ENCODE assay signal across 8 cellular contexts in the genomic region with DNA sequence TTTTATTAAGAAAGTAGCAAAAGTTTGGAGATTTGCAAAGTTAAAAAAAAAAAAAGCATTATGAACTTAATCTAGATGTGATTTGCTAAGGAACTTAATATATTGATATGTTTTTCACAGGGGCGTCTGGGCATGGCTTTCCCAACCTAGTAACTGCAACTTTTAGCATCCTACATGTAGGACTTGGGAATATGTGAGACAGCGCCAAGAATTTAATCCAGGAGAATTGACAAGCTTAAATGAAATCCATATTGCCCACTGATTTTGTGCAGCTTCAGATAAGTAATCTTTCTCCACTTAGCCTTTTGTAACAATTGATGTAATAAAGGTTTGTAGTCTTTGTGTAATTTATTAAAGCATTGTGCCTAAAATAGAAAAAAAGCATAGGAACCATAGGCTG. TPM values are rescaled to one million over a fixed set of nuclear protein-coding genes. Genes with fewer than 3 reads are reported as not detected.
DNase-seq lines count a peak whose midpoint lies in the region; ATAC-seq and TF ChIP-seq lines count a peak whose summit lies in the region.

No MANE protein-coding gene starts in this region.

- H3K36me3 Mint-ChIP-seq in activated T-cell treated with anti-CD3 and anti-CD28 coated beads, Interleukin-2, amount 50 U/mL, for 4 hours (ENCODE audit: insufficient read depth), result peaks cover 47% of the 10 kb centered on the region

- DNase-seq in activated T-cell treated with anti-CD3 and anti-CD28 coated beads, Interleukin-2, amount 50 U/mL, for 4 hours, result no peak
- no peak for DNase-seq in activated T-cell treated with anti-CD3 and anti-CD28 coated beads, Interleukin-2, amount 50 U/mL, for 48 hours
- no peak for DNase-seq in adrenal gland
- DNase-seq in left lung, result no peak
- DNase-seq in tibial nerve (ENCODE audit: low spot score in 2 of 2), result no peak
- DNase-seq in LoVo (ENCODE audit: low spot score), result no peak
- DNase-seq in DMS79 treated with DMSO at 0.1 percent for 48 hours (lab: John Stamatoyannopoulos, UW), result no peak

- TF ChIP-seq CTCF in adrenal gland (IDR thresholded peaks at IDR 0.05) (no peak), left lung (IDR thresholded peaks at IDR 0.05) (no peak), tibial nerve (IDR thresholded peaks at IDR 0.05) (no peak)

- TF ChIP-seq EP300 in tibial nerve (IDR thresholded peaks at IDR 0.05), result no peak

- H3K4me3 Mint-ChIP-seq in activated T-cell treated with anti-CD3 and anti-CD28 coated beads, Interleukin-2, amount 50 U/mL, for 4 hours, result peak overlapping the region; percentile 89

- H3K4me1 ChIP-seq in adrenal gland (replicated peaks in 1 of 2) (peaks cover 19 to 45% of the 10 kb centered on the region in 2 donors), left lung (peaks cover 20 to 45% of the 10 kb centered on the region in 2 donors), tibial nerve (peaks cover 0 to 46% (median 23%) of the 10 kb centered on the region in 4 donors)

- H3K9me3 ChIP-seq in adrenal gland (replicated peaks in 1 of 3) (no peaks in the 10 kb centered on the region), left lung (no peaks in the 10 kb centered on the region), tibial nerve (no peaks in the 10 kb centered on the region)

- H3K27ac ChIP-seq in adrenal gland (peak overlapping the region in 3 of 5 donors; percentile 98 to 99 (median 99)), left lung (peak overlapping the region; percentile 100), tibial nerve (peak overlapping the region; percentile 96 to 100 (median 100))

- no peaks in the 10 kb centered on the region for H3K27me3 Mint-ChIP-seq in activated T-cell treated with anti-CD3 and anti-CD28 coated beads, Interleukin-2, amount 50 U/mL, for 4 hours (ENCODE audit: low read depth)

- H3K4me1 Mint-ChIP-seq in activated T-cell treated with anti-CD3 and anti-CD28 coated beads, Interleukin-2, amount 50 U/mL, for 4 hours (ENCODE audit: low read depth), result peaks cover 43% of the 10 kb centered on the region

- intact Hi-C loops in adrenal gland (cut with DNase I) (no loop called here), left lung (cut with DNase I) (no loop called here)

- ATAC-seq in activated T-cell treated with anti-CD3 and anti-CD28 coated beads, Interleukin-2, amount 50 U/mL, for 4 hours, result no peak
- ATAC-seq in left lung, result no peak
- ATAC-seq in GM21423 (IDR thresholded peaks at IDR 0.05; ENCODE audit: unreplicated experiment), result no peak

- 8 to 25% (median 20%) methylated on average over 2 of the region's 2 CpGs for WGBS in adrenal gland, 4 donors
- WGBS in tibial nerve, 2 donors, result 10 to 11% methylated on average over 2 of the region's 2 CpGs

- no peaks in the 10 kb centered on the region for H3K9me3 Mint-ChIP-seq in activated T-cell treated with anti-CD3 and anti-CD28 coated beads, Interleukin-2, amount 50 U/mL, for 4 hours

- H3K27me3 ChIP-seq in adrenal gland (no peaks in the 10 kb centered on the region), left lung (no peaks in the 10 kb centered on the region), tibial nerve (no peaks in the 10 kb centered on the region)

- no peak for TF ChIP-seq POLR2A in adrenal gland (IDR thresholded peaks at IDR 0.05)
- TF ChIP-seq POLR2A in tibial nerve (IDR thresholded peaks at IDR 0.05), result no peak

- H3K4me3 ChIP-seq in adrenal gland (peak overlapping the region in 2 of 4 donors; percentile 69 to 96), left lung (peak overlapping the region; percentile 90 to 92), tibial nerve (peak overlapping the region; percentile 80 to 98 (median 88))

- no peaks in the 10 kb centered on the region for H3K36me3 ChIP-seq in adrenal gland (replicated peaks in 1 of 2)
- peaks cover 0 to 8% of the 10 kb centered on the region in 2 donors for H3K36me3 ChIP-seq in left lung
- peaks cover 0 to 27% (median 0%) of the 10 kb centered on the region in 3 donors for H3K36me3 ChIP-seq in tibial nerve

RNA-seq across cellular contexts. Expression of a gene that starts 1.0 kb away (rescaled TPM):
- total RNA-seq in activated T-cell treated with anti-CD3 and anti-CD28 coated beads, Interleukin-2, amount 50 U/mL, for 4 hours, result 10 to 100 TPM; 54.6 to 65.8 (median 58.9) TPM
- total RNA-seq in adrenal gland (10 to 100 TPM; 12.6 to 23.0 (median 14.7) TPM), left lung (10 to 100 TPM; 17.8 to 18.7 TPM), tibial nerve (10 to 100 TPM; 13.3 to 22.2 (median 17.4) TPM)
- polyA plus RNA-seq in adrenal gland, result 10 to 100 TPM in 1 of 3 donors, 1 to 10 TPM in 2; 3.7 to 23.4 (median 7.2) TPM
